Comparison of ENCODE assay signal across 1 cellular context in the genomic region with DNA sequence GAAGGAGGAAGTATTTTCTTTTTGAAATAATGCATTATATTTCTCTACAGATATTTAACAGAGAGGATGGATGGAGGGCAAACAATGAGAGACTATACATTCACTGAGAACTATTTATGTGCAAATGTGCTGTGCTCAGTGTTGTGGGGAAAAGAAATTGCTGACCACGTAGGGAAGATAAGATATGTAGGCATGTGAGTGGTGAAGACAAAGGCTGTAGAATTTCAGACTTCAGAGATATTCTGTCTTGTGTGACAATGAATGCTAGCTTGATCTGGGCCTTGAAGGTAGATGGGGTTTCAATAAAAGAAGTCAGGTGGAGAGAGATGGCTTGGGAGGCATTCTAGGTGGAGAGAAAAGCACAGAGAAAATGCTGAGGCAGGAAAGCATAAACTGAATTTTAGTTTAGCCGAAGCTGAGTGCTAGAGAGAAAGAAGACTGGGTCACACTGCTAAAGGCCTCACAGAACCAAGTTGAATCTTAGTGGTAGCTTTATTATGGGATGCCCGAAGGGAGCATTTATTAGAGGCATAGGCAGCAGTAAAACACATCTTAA.
A peak's percentile ranks its signal among the peaks of the same experiment; 100 is the strongest.
TF ChIP-seq lines count a peak whose summit lies in the region.

No MANE protein-coding gene starts in this region.

TF ChIP-seq in A549, 52 proteins besides CTCF, POLR2A, EP300 and RAD21 (continued from another document):
- TF ChIP-seq, protein P1, sequence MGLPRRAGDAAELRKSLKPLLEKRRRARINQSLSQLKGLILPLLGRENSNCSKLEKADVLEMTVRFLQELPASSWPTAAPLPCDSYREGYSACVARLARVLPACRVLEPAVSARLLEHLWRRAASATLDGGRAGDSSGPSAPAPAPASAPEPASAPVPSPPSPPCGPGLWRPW (IDR thresholded peaks at IDR 0.05), result no peak
- TF ChIP-seq SMC3 (IDR thresholded peaks at IDR 0.05), result no peak
- TF ChIP-seq MAFK (IDR thresholded peaks at IDR 0.05; ENCODE audit: partially characterized antibody), result peak; percentile 44
- TF ChIP-seq, protein P2, sequence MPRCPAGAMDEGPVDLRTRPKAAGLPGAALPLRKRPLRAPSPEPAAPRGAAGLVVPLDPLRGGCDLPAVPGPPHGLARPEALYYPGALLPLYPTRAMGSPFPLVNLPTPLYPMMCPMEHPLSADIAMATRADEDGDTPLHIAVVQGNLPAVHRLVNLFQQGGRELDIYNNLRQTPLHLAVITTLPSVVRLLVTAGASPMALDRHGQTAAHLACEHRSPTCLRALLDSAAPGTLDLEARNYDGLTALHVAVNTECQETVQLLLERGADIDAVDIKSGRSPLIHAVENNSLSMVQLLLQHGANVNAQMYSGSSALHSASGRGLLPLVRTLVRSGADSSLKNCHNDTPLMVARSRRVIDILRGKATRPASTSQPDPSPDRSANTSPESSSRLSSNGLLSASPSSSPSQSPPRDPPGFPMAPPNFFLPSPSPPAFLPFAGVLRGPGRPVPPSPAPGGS (IDR thresholded peaks at IDR 0.05), result no peak
- no peak for TF ChIP-seq GATA3 (IDR thresholded peaks at IDR 0.05; ENCODE audit: borderline replicate concordance)
- TF ChIP-seq EHMT2 (IDR thresholded peaks at IDR 0.05; ENCODE audit: low read depth), result no peak
- TF ChIP-seq, protein P3, sequence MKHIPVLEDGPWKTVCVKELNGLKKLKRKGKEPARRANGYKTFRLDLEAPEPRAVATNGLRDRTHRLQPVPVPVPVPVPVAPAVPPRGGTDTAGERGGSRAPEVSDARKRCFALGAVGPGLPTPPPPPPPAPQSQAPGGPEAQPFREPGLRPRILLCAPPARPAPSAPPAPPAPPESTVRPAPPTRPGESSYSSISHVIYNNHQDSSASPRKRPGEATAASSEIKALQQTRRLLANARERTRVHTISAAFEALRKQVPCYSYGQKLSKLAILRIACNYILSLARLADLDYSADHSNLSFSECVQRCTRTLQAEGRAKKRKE (CRISPR knock-in tag; IDR thresholded peaks at IDR 0.05; ENCODE audit: low read depth), result no peak
